ENCODE assay signal across 1 cellular context in genomic region chr19:44813331-44814131, GRCh38.
TF ChIP-seq lines count a peak whose summit lies in the region.

No MANE protein-coding gene starts in this region.

TF ChIP-seq in HepG2, 621 proteins besides CTCF, POLR2A, EP300 and RAD21:
- TF ChIP-seq ZNF687 (CRISPR knock-in tag; IDR thresholded peaks at IDR 0.05) (peak; percentile 55), ZSCAN9 (CRISPR knock-in tag; IDR thresholded peaks at IDR 0.05; ENCODE audit: borderline replicate concordance) (no peak), NR2F2 (IDR thresholded peaks at IDR 0.05; ENCODE audit: borderline replicate concordance, low read depth) (peak; percentile 42; the same call in 1 of the 2 replicates), RBFOX2 (IDR thresholded peaks at IDR 0.05; ENCODE audit: low read depth, low read length) (peak; percentile 81), HNF4G (IDR thresholded peaks at IDR 0.05; ENCODE audit: borderline replicate concordance, low read depth, low read length) (0 out of 2 replicates have a peak, but pooled peaks have one; percentile 18), HNF4G (CRISPR knock-in tag; IDR thresholded peaks at IDR 0.05; ENCODE audit: borderline replicate concordance, low read depth) (no peak), ZNF788 (CRISPR knock-in tag; IDR thresholded peaks at IDR 0.05; ENCODE audit: borderline replicate concordance) (0 out of 2 replicates have a peak, but pooled peaks have one; percentile 46), HNF4A (CRISPR knock-in tag; IDR thresholded peaks at IDR 0.05) (no peak; the same call in 1 of the 2 replicates), NR2C2 (CRISPR knock-in tag; IDR thresholded peaks at IDR 0.05; ENCODE audit: borderline replicate concordance) (peak; percentile 89), HNRNPL (IDR thresholded peaks at IDR 0.05; ENCODE audit: low read depth, low read length) (peak; percentile 44; the same call in 1 of the 2 replicates), NR2F6 (IDR thresholded peaks at IDR 0.05) (peak; percentile 79), NR2F6 (CRISPR knock-in tag; IDR thresholded peaks at IDR 0.05) (peak; percentile 29; the same call in 1 of the 2 replicates), HOXA3 (CRISPR knock-in tag; IDR thresholded peaks at IDR 0.05) (peak; percentile 48; the same call in 1 of the 2 replicates), AGO2 (optimal IDR thresholded peaks at IDR 0.05; ENCODE audit: low read depth, low read length) (peak; percentile 68), ARID4A (CRISPR knock-in tag; IDR thresholded peaks at IDR 0.05; ENCODE audit: borderline replicate concordance) (0 out of 2 replicates have a peak, but pooled peaks have one; percentile 7), PITX1 (CRISPR knock-in tag; IDR thresholded peaks at IDR 0.05) (no peak), NFRKB (IDR thresholded peaks at IDR 0.05) (no peak), ZBTB39 (CRISPR knock-in tag; IDR thresholded peaks at IDR 0.05) (0 out of 2 replicates have a peak, but pooled peaks have one; percentile 25), NONO (IDR thresholded peaks at IDR 0.05) (no peak), NONO (CRISPR knock-in tag; conservative IDR thresholded peaks at IDR 0.05) (0 out of 2 replicates have a peak, but pooled peaks have one; percentile 20), ZBTB38 (CRISPR knock-in tag; IDR thresholded peaks at IDR 0.05) (peak; percentile 70; the same call in 1 of the 2 replicates), FOXO1 (CRISPR knock-in tag; IDR thresholded peaks at IDR 0.05) (no peak), ZNF746 (CRISPR knock-in tag; IDR thresholded peaks at IDR 0.05) (0 out of 2 replicates have a peak, but pooled peaks have one; percentile 16), ZBTB33 (CRISPR knock-in tag; IDR thresholded peaks at IDR 0.05) (peak; percentile 73)
